Comparison of ENCODE assay signal across 31 cellular contexts in genomic region chr6:112284603-112285002, GRCh38. TPM values are rescaled to one million over a fixed set of nuclear protein-coding genes. Genes with fewer than 3 reads are reported as not detected.
"Had no signal": no experiment of that assay in that cellular context is flagged by ENCODE, and none has a peak within 500 bp of the region (broad histone marks: within the 10 kb centered on the region; RNA-seq: fewer than 3 reads in every experiment).

No MANE protein-coding gene starts in this region.

- H3K36me3 Mint-ChIP-seq: activated naive CD4-positive, alpha-beta T cell treated with anti-CD3 and anti-CD28 coated beads, Interleukin-2, amount 10 ng/mL, durations not matched to agents 7 days and 5 days; activated naive CD8-positive, alpha-beta T cell treated with anti-CD3 and anti-CD28 coated beads for 36 hours had no signal

- H3K36me3 ChIP-seq: brain microvascular endothelial cell, WERI-Rb-1 had no signal

- ATAC-seq: activated CD8-positive, alpha-beta memory T cell treated with anti-CD3 and anti-CD28 coated beads, Interleukin-2, amount 10 ng/mL, durations not matched to agents 7 days and 5 days had no signal

- H3K9me3 Mint-ChIP-seq: activated naive CD4-positive, alpha-beta T cell treated with anti-CD3 and anti-CD28 coated beads, Interleukin-2, amount 10 ng/mL, durations not matched to agents 7 days and 5 days; activated naive CD8-positive, alpha-beta T cell treated with anti-CD3 and anti-CD28 coated beads for 36 hours had no signal

- H3K4me3 Mint-ChIP-seq: activated CD4-positive, alpha-beta T cell treated with anti-CD3 and anti-CD28 coated beads, Interleukin-2, amount 10 ng/mL, durations not matched to agents 7 days and 5 days; activated CD8-positive, alpha-beta memory T cell treated with anti-CD3 and anti-CD28 coated beads, Interleukin-2, amount 10 ng/mL, durations not matched to agents 7 days and 5 days; activated naive CD4-positive, alpha-beta T cell treated with anti-CD3 and anti-CD28 coated beads, Interleukin-2, amount 10 ng/mL, durations not matched to agents 7 days and 5 days; activated naive CD8-positive, alpha-beta T cell treated with anti-CD3 and anti-CD28 coated beads for 36 hours had no signal

- FAIRE-seq: colon had no signal

- H3K27me3 ChIP-seq: brain microvascular endothelial cell had no signal

- H3K27ac ChIP-seq: brain microvascular endothelial cell, WERI-Rb-1 had no signal

- DNase-seq: activated CD4-positive, alpha-beta T cell treated with anti-CD3 and anti-CD28 coated beads for 1 hour; activated CD4-positive, alpha-beta T cell treated with anti-CD3 and anti-CD28 coated beads, Interleukin-2, amount 10 ng/mL, durations not matched to agents 7 days and 5 days; activated CD4-positive, alpha-beta T cell treated with anti-CD3 and anti-CD28 coated beads, Interleukin-2, amount 50 U/mL, for 48 hours; activated CD4-positive, CD25-positive, alpha-beta regulatory T cell; activated CD8-positive, alpha-beta memory T cell treated with anti-CD3 and anti-CD28 coated beads for 24 hours; activated CD8-positive, alpha-beta memory T cell treated with anti-CD3 and anti-CD28 coated beads, Interleukin-2, amount 10 ng/mL, durations not matched to agents 7 days and 5 days; activated CD8-positive, alpha-beta memory T cell treated with anti-CD3 and anti-CD28 coated beads, Interleukin-2, amount 50 U/mL, for 48 hours; activated gamma-delta T cell treated with Interleukin-2 at 50 U/mL for 16 hours; activated naive CD4-positive, alpha-beta T cell treated with anti-CD3 and anti-CD28 coated beads, Interleukin-2, amount 10 ng/mL, durations not matched to agents 7 days and 5 days; activated naive CD8-positive, alpha-beta T cell treated with anti-CD3 and anti-CD28 coated beads for 36 hours; amniotic stem cell; aorta; brain microvascular endothelial cell; central memory CD4-positive, alpha-beta T cell; NCI-H1092 treated with DMSO at 0.1 percent for 48 hours; NCI-H1417; NCI-H146; NCI-H187; NCI-H2029 treated with DMSO at 0.1 percent for 48 hours; NCI-H2107; NCI-H2171; NCI-H510A; NCI-H526; NCI-H748 treated with DMSO at 0.1 percent for 48 hours; Right ventricle myocardium superior; T1000; WERI-Rb-1 had no signal

- H3K27ac Mint-ChIP-seq: activated CD4-positive, alpha-beta T cell treated with anti-CD3 and anti-CD28 coated beads, Interleukin-2, amount 10 ng/mL, durations not matched to agents 7 days and 5 days; activated CD8-positive, alpha-beta memory T cell treated with anti-CD3 and anti-CD28 coated beads, Interleukin-2, amount 10 ng/mL, durations not matched to agents 7 days and 5 days; activated naive CD4-positive, alpha-beta T cell treated with anti-CD3 and anti-CD28 coated beads, Interleukin-2, amount 10 ng/mL, durations not matched to agents 7 days and 5 days; activated naive CD8-positive, alpha-beta T cell treated with anti-CD3 and anti-CD28 coated beads for 36 hours had no signal

RNA-seq across cellular contexts. Expression of gene LAMA4, which starts 30.2 kb away (rescaled TPM):
- total RNA-seq: activated CD4-positive, alpha-beta T cell treated with anti-CD3 and anti-CD28 coated beads, Interleukin-2, amount 10 ng/mL, durations not matched to agents 7 days and 5 days; activated CD8-positive, alpha-beta memory T cell treated with anti-CD3 and anti-CD28 coated beads, Interleukin-2, amount 10 ng/mL, durations not matched to agents 7 days and 5 days; activated naive CD8-positive, alpha-beta T cell treated with anti-CD3 and anti-CD28 coated beads for 36 hours; OCI-LY7; T-helper 1 cell treated with Interleukin-12 subunit alpha and Interleukin-12 subunit beta and Interleukin-4 antibody, amounts not matched to agents 30 ng/mL and 1 ng/mL, for 36 hours; T-helper 2 cell treated with Interferon-gamma antibody and Interleukin-4, amounts not matched to agents 100 ng/mL and 5 ng/mL, for 36 hours had no signal
